Comparison of ENCODE assay signal across 17 cellular contexts in the genomic region with DNA sequence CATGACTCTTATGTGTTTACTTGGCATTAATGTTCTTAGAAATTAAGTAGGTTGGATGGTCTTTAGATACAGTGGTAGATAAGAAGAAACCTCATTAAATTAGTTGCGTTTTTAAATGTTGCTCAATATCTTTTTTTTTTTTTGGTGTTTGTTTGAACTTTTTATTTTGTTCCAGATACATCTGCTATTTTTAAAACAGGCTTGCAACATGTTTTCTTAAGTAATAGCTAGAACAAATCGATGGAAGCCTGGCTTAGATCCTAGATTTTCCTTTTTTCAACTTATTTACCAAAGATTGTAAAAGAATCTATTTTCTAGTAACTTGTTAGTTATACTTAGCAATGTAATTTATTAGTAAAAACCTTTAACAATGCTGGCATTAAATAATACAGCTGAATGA. TPM values are rescaled to one million over a fixed set of nuclear protein-coding genes. Genes with fewer than 3 reads are reported as not detected.
"Had no signal": no experiment of that assay in that cellular context is flagged by ENCODE, and none has a peak within 500 bp of the region (broad histone marks: within the 10 kb centered on the region; RNA-seq: fewer than 3 reads in every experiment).

No MANE protein-coding gene starts in this region.

- H3K4me2 ChIP-seq: smooth muscle cell had no signal

- H3K27ac ChIP-seq: dorsolateral prefrontal cortex, epithelial cell of prostate, esophagus muscularis mucosa, left lung, lower lobe of right lung had no signal

- H3K4me3 ChIP-seq: esophagus muscularis mucosa, left lung, lower lobe of right lung, smooth muscle cell had no signal

- H3K27ac Mint-ChIP-seq: memory B cell, mesothelial cell of epicardium, natural killer cell, progenitor cell of endocrine pancreas had no signal

- FAIRE-seq: keratinocyte had no signal

- H3K4me1 ChIP-seq: left lung, lower lobe of right lung had no signal

- DNase-seq: cortex of kidney; dorsolateral prefrontal cortex; effector CD8-positive, alpha-beta T cell; left lung; lower lobe of right lung; natural killer cell; right cardiac atrium; stimulated activated CD4-positive, alpha-beta T cell treated with anti-CD3 and anti-CD28 coated beads, Interleukin-2, amount 100 ng/mL, for 48 hours; stimulated activated naive CD4-positive, alpha-beta T cell treated with Interleukin-2 at 50 U/mL for 16 hours had no signal

- H3K27me3 Mint-ChIP-seq: memory B cell, progenitor cell of endocrine pancreas had no signal

- H3K9me3 ChIP-seq: esophagus muscularis mucosa, left lung, lower lobe of right lung had no signal

- H3K9me3 Mint-ChIP-seq: mesothelial cell of epicardium, neural crest cell had no signal

- ATAC-seq: left lung, lower lobe of right lung, natural killer cell, right cardiac atrium had no signal

- H3K36me3 Mint-ChIP-seq: mesothelial cell of epicardium, natural killer cell had no signal

- H3K4me3 Mint-ChIP-seq: memory B cell, mesothelial cell of epicardium, natural killer cell, neural crest cell had no signal

- H3K4me1 Mint-ChIP-seq: mesothelial cell of epicardium, natural killer cell had no signal

RNA-seq across cellular contexts. Expression of a gene that starts 9.3 kb away (rescaled TPM):
- polyA plus RNA-seq: smooth muscle cell had no signal
